8 cellular contexts compared by ENCODE assay signal in genomic region chr2:203532957-203533695, GRCh38. TPM values are rescaled to one million over a fixed set of nuclear protein-coding genes. Genes with fewer than 3 reads are reported as not detected.
DNase-seq lines count a peak whose midpoint lies in the region; ATAC-seq and TF ChIP-seq lines count a peak whose summit lies in the region.

No MANE protein-coding gene starts in this region.

- peaks cover 5% of the 10 kb centered on the region for H3K9me3 Mint-ChIP-seq in MCF 10A (ENCODE audit: unreplicated experiment)
- peaks cover 6% of the 10 kb centered on the region for H3K9me3 Mint-ChIP-seq in type B pancreatic cell

- H3K27me3 Mint-ChIP-seq in MCF 10A (ENCODE audit: insufficient read depth, unreplicated experiment) (no peaks in the 10 kb centered on the region), type B pancreatic cell (peaks cover 9% of the 10 kb centered on the region)

- POLR2A ChIA-PET in MCF 10A (lab: Yijun Ruan, JAX) = interaction anchor here (0.5 to 4.8 kb wide), 16 partner anchors 10 to 899 kb away, joined by 3 to 44 read pairs (median 4); partner anchors contain the start of gene FAM117B

- H3K27ac Mint-ChIP-seq in MCF 10A (ENCODE audit: low read depth, unreplicated experiment) (peak overlapping the region; percentile 74), type B pancreatic cell (peak overlapping the region; percentile 34)

- H2AFZ ChIP-seq in ACC112 (ENCODE audit: low read length, unreplicated experiment) = no peak overlapping the region

- H3K4me1 Mint-ChIP-seq in MCF 10A (ENCODE audit: insufficient read depth, unreplicated experiment) = peaks cover 22% of the 10 kb centered on the region
- peaks cover 16% of the 10 kb centered on the region for H3K4me1 Mint-ChIP-seq in type B pancreatic cell (ENCODE audit: unreplicated experiment)

- DNase-seq in HCEC 1CT = peak; percentile 33
- peak; percentile 62 for DNase-seq in MCF 10A (ENCODE audit: unreplicated experiment)
- DNase-seq in type B pancreatic cell (ENCODE audit: extremely low spot score, unreplicated experiment) = no peak
- no peak for DNase-seq in HUDEP-2 (lab: John Stamatoyannopoulos, UW; ENCODE audit: unreplicated experiment in 76 of 76)
- no peak for DNase-seq in LoVo (ENCODE audit: low spot score)

- intact Hi-C loops in MCF 10A (cut with micrococcal nuclease) = loop anchor here (1.0 kb wide), 1 partner anchor 118 kb away; no protein-coding TSS in a partner anchor

- peaks cover 62% of the 10 kb centered on the region for H3K79me2 ChIP-seq in ACC112 (ENCODE audit: control insufficient read depth, insufficient read depth, low read length, unreplicated experiment)

- H3K27me3 ChIP-seq in ACC112 (ENCODE audit: insufficient read depth, low read length) (no peaks in the 10 kb centered on the region), liver (ENCODE audit: control insufficient read depth in 4 of 4, insufficient read depth in 4 of 4, low read length in 3 of 4) (no peaks in the 10 kb centered on the region)

- TF ChIP-seq RAD21 in liver (IDR thresholded peaks at IDR 0.05) = peak in 1 of 2 donors; percentile 59

- H3K9ac ChIP-seq in liver (ENCODE audit: low read depth in 1 of 2, low read length in 2 of 2) = peak overlapping the region; percentile 87 to 91

- peak overlapping the region; percentile 91 for H3K4me3 ChIP-seq in ACC112 (ENCODE audit: low read depth, low read length)
- H3K4me3 ChIP-seq in liver (ENCODE audit: low read depth in 1 of 3, low read length in 3 of 3) = peak overlapping the region; percentile 85 to 100 (median 99)

- 12% methylated on average over 7 of the region's 7 CpGs for WGBS in liver

- TF ChIP-seq CTCF in MCF 10A (IDR thresholded peaks at IDR 0.05; ENCODE audit: unreplicated experiment) (no peak), liver (IDR thresholded peaks at IDR 0.05; ENCODE audit: low read depth, low read length, missing input control) (no peak), type B pancreatic cell (conservative IDR thresholded peaks at IDR 0.05) (no peak)

- CTCF ChIA-PET in MCF 10A (lab: Yijun Ruan, JAX) = interaction anchor here (0.6 to 1.7 kb wide), 5 partner anchors 34 to 1613 kb away, joined by 3 to 8 read pairs (median 4); no protein-coding TSS in a partner anchor

- no peaks in the 10 kb centered on the region for H3K9me3 ChIP-seq in liver (ENCODE audit: control insufficient read depth in 4 of 4, low read length in 3 of 4)

- BruUV-seq in MCF 10A (replicated peaks; lab: Mats Ljungman, UMichigan) = no TSS peak

- H3K36me3 Mint-ChIP-seq in MCF 10A (ENCODE audit: insufficient read depth, unreplicated experiment) (peaks cover 4% of the 10 kb centered on the region), type B pancreatic cell (no peaks in the 10 kb centered on the region)

- H3K4me1 ChIP-seq in ACC112 (ENCODE audit: control insufficient read depth, insufficient read depth, low read length, unreplicated experiment) (peaks cover 26% of the 10 kb centered on the region), liver (ENCODE audit: control insufficient read depth in 4 of 4, insufficient read depth in 4 of 4, low read length in 3 of 4) (peaks cover 7 to 39% (median 29%) of the 10 kb centered on the region in 4 donors)

- H3K36me3 ChIP-seq in ACC112 (ENCODE audit: insufficient read depth, low read length) = no peaks in the 10 kb centered on the region
- no peaks in the 10 kb centered on the region for H3K36me3 ChIP-seq in liver (ENCODE audit: control insufficient read depth in 4 of 4, insufficient read depth in 3 of 4, low read depth in 1 of 4, low read length in 3 of 4)

- H3K4me3 Mint-ChIP-seq in MCF 10A (ENCODE audit: unreplicated experiment) (peak overlapping the region; percentile 77), type B pancreatic cell (peak overlapping the region; percentile 89)

- H3K27ac ChIP-seq in ACC112 (ENCODE audit: low read depth, low read length) = peak overlapping the region; percentile 82
- H3K27ac ChIP-seq in liver (ENCODE audit: low read depth in 1 of 2, low read length in 2 of 2) = peak overlapping the region; percentile 93 to 98

- ATAC-seq in HG02642 (IDR thresholded peaks at IDR 0.05; ENCODE audit: poor library complexity, unreplicated experiment) = no peak

TF ChIP-seq in liver, 16 proteins besides CTCF, POLR2A, EP300 and RAD21:
- no peak for TF ChIP-seq TAF1 (conservative IDR thresholded peaks at IDR 0.05)
- TF ChIP-seq FOXA1 (IDR thresholded peaks at IDR 0.05) = no peak
- peak; percentile 18 for TF ChIP-seq MAX (IDR thresholded peaks at IDR 0.05)
- no peak for TF ChIP-seq HNF4G (IDR thresholded peaks at IDR 0.05)
- TF ChIP-seq RXRA (IDR thresholded peaks at IDR 0.05) = no peak
- no peak for TF ChIP-seq HNF4A (conservative IDR thresholded peaks at IDR 0.05)
- peak; percentile 23 for TF ChIP-seq NR2F2 (IDR thresholded peaks at IDR 0.05)
- peak; percentile 51 to 70 for TF ChIP-seq EGR1 (IDR thresholded peaks at IDR 0.05; ENCODE audit: low read depth in 2 of 2)
- no peak for TF ChIP-seq ZBTB33 (IDR thresholded peaks at IDR 0.05)
- TF ChIP-seq GABPA (IDR thresholded peaks at IDR 0.05 in 1 of 2, conservative IDR thresholded peaks at IDR 0.05 in 1 of 2) = peak in 1 of 2 donors; percentile 14
- no peak for TF ChIP-seq ATF3 (IDR thresholded peaks at IDR 0.05)
- no peak for TF ChIP-seq SP1 (IDR thresholded peaks at IDR 0.05)
- TF ChIP-seq JUND (IDR thresholded peaks at IDR 0.05) = no peak
- TF ChIP-seq FOXA2 (IDR thresholded peaks at IDR 0.05) = no peak
- peak; percentile 62 for TF ChIP-seq YY1 (IDR thresholded peaks at IDR 0.05)
- peak; percentile 16 for TF ChIP-seq REST (IDR thresholded peaks at IDR 0.05)

RNA-seq across cellular contexts. Expression of gene RAPH1, which starts 2.0 kb away (rescaled TPM):
- total RNA-seq in MCF 10A (2022) = 78.0 and 79.8 TPM in 2 replicates
- total RNA-seq in liver = 10 to 100 TPM; 22.6 to 83.1 TPM
- polyA plus RNA-seq in liver = 10 to 100 TPM in 1 of 2 donors, 1 to 10 TPM in 1; 7.0 to 16.2 TPM
- total RNA-seq in type B pancreatic cell (ENCODE audit: low replicate concordance) = 15.4 and 25.7 TPM in 2 replicates

Comparison
In these comparisons a context has a peak if more than half of its experiments do, and no peak if none do; other contexts are left out.
1. DNase-seq: peak in HCEC 1CT (single experiment) and MCF 10A (single experiment); none in type B pancreatic cell (single experiment), HUDEP-2 (0 of 76) and LoVo (single experiment).